ENCODE assay signal across 8 cellular contexts in the genomic region with DNA sequence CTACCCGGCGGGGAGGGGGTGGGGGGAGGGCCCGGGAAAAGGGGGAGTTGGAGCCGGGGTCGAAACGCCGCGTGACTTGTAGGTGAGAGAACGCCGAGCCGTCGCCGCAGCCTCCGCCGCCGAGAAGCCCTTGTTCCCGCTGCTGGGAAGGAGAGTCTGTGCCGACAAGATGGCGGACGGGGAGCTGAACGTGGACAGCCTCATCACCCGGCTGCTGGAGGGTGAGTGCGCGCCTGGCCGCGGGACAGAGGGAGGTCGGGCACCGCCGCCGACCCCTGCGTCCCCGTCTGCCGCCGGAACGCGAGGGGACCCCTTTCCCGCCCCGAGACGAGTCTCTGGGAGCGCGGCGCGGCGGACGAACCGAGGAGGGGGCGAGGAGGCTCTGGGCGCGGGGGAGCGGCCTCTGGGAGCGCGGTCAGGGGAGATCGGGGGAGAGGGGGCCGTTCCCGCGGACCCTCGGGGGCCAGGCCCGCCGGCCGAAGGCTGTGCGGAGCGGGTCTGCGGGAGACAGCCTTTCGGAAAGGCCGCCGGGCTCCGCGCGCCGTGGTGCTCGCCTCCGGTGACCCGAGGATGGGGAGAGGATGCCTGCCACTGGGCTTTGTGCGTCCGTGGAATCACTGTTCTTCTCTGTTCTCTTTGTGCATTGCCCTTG. TPM values are rescaled to one million over a fixed set of nuclear protein-coding genes. Genes with fewer than 3 reads are reported as not detected.
A peak's percentile ranks its signal among the peaks of the same experiment; 100 is the strongest.
DNase-seq lines count a peak whose midpoint lies in the region; ATAC-seq and TF ChIP-seq lines count a peak whose summit lies in the region.

No MANE protein-coding gene starts in this region.

- peak; percentile 55 for ATAC-seq in Right ventricle myocardium superior (ENCODE audit: poor library complexity)

- peak overlapping the region; percentile 98 for H3K27ac ChIP-seq in HEK293 (ENCODE audit: extremely low read depth, low read depth, low read length)
- peak overlapping the region; percentile 97 for H3K27ac ChIP-seq in parathyroid adenoma

- H2AFZ ChIP-seq in parathyroid adenoma, result peak overlapping the region; percentile 82

- POLR2A ChIA-PET in HEK293 (lab: Yijun Ruan, JAX), result interaction anchor here (0.6 to 1.4 kb wide), 17 partner anchors 10 to 1573 kb away, joined by 3 to 23 read pairs (median 4); partner anchors contain the start of gene SPDYA

- peak overlapping the region; percentile 51 for H3K9ac ChIP-seq in parathyroid adenoma

- H3K9me3 ChIP-seq in HEK293 (ENCODE audit: control insufficient read depth, insufficient read depth, low read depth, low read length) (no peaks in the 10 kb centered on the region), parathyroid adenoma (ENCODE audit: control insufficient read depth, low read length) (no peaks in the 10 kb centered on the region)

- intact Hi-C loops in Right ventricle myocardium superior (cut with DNase I), result loop anchor here (5.0 to 10.0 kb wide), 3 partner anchors 70 to 160 kb away; no protein-coding TSS in a partner anchor

- H3K4me1 ChIP-seq in HEK293 (ENCODE audit: control insufficient read depth, insufficient read depth, low read length) (peaks cover 18% of the 10 kb centered on the region), parathyroid adenoma (peaks cover 40% of the 10 kb centered on the region)

- peak overlapping the region; percentile 60 for H3K4me2 ChIP-seq in parathyroid adenoma (ENCODE audit: low read length)

- CTCF ChIA-PET in HEK293 (lab: Yijun Ruan, JAX), result interaction anchor here (0.5 to 2.4 kb wide), 9 partner anchors 9 to 291 kb away, joined by 3 to 19 read pairs (median 3); no protein-coding TSS in a partner anchor

- peaks cover 34% of the 10 kb centered on the region for H3K79me2 ChIP-seq in parathyroid adenoma

- peak overlapping the region; percentile 97 for H3K4me3 ChIP-seq in HEK293 (ENCODE audit: low read depth, low read length)
- H3K4me3 ChIP-seq in parathyroid adenoma (ENCODE audit: low read depth, low read length), result peak overlapping the region; percentile 73

- H3K27me3 ChIP-seq in parathyroid adenoma (ENCODE audit: control insufficient read depth, insufficient read depth, low read length), result no peaks in the 10 kb centered on the region

- TF ChIP-seq CTCF in HEK293 (tag by site-specific recombination; IDR thresholded peaks at IDR 0.05), result no peak
- TF ChIP-seq CTCF in parathyroid adenoma (IDR thresholded peaks at IDR 0.05), result no peak

- DNase-seq in activated T-cell treated with anti-CD3 and anti-CD28 coated beads for 1 hour (ENCODE audit: low read depth) (peak; percentile 27), NCI-H146 treated with DMSO at 0.1 percent for 48 hours (lab: John Stamatoyannopoulos, UW; ENCODE audit: unreplicated experiment) (peak; percentile 13), Right ventricle myocardium superior (no peak), HCEC 1CT (no peak)
- no peak for DNase-seq in activated T-cell treated with anti-CD3 and anti-CD28 coated beads, Interleukin-2, amount 50 U/mL, for 1 hour
- DNase-seq in activated effector memory CD4-positive, alpha-beta T cell treated with anti-CD3 and anti-CD28 coated beads, Interleukin-2, amount 50 U/mL, for 16 hours, result peak; percentile 79

- H3K36me3 ChIP-seq in HEK293 (ENCODE audit: control insufficient read depth in 2 of 2, insufficient read depth in 1 of 2, low read length in 2 of 2) (no peaks in the 10 kb centered on the region), parathyroid adenoma (ENCODE audit: control insufficient read depth, insufficient read depth, low read length) (no peaks in the 10 kb centered on the region)

TF ChIP-seq in HEK293, 187 proteins besides CTCF, POLR2A, EP300 and RAD21 (continues in another document):
- TF ChIP-seq ZNF335 (tag by site-specific recombination; conservative IDR thresholded peaks at IDR 0.05) (peak; percentile 58), ZEB2 (tag by site-specific recombination; IDR thresholded peaks at IDR 0.05) (0 out of 2 replicates have a peak, but pooled peaks have one; percentile 30), ZBTB26 (tag by site-specific recombination; optimal IDR thresholded peaks at IDR 0.05) (peak; percentile 91), ZNF585B (tag by site-specific recombination; IDR thresholded peaks at IDR 0.05) (0 out of 2 replicates have a peak, but pooled peaks have one; percentile 4), ZBTB17 (tag by site-specific recombination; IDR thresholded peaks at IDR 0.05) (peak; percentile 80), OSR2 (tag by site-specific recombination; IDR thresholded peaks at IDR 0.05) (no peak), ZNF843 (tag by site-specific recombination; IDR thresholded peaks at IDR 0.05) (peak; percentile 28; the same call in 1 of the 2 replicates), ZNF76 (tag by site-specific recombination; IDR thresholded peaks at IDR 0.05; ENCODE audit: borderline replicate concordance, low read depth) (peak; percentile 52; the same call in 1 of the 2 replicates), YY1 (tag by site-specific recombination; IDR thresholded peaks at IDR 0.05) (peak; percentile 79; the same call in 1 of the 2 replicates), ZNF394 (tag by site-specific recombination; IDR thresholded peaks at IDR 0.05; ENCODE audit: borderline replicate concordance) (peak; percentile 43; the same call in 1 of the 2 replicates)
- TF ChIP-seq, protein P1, sequence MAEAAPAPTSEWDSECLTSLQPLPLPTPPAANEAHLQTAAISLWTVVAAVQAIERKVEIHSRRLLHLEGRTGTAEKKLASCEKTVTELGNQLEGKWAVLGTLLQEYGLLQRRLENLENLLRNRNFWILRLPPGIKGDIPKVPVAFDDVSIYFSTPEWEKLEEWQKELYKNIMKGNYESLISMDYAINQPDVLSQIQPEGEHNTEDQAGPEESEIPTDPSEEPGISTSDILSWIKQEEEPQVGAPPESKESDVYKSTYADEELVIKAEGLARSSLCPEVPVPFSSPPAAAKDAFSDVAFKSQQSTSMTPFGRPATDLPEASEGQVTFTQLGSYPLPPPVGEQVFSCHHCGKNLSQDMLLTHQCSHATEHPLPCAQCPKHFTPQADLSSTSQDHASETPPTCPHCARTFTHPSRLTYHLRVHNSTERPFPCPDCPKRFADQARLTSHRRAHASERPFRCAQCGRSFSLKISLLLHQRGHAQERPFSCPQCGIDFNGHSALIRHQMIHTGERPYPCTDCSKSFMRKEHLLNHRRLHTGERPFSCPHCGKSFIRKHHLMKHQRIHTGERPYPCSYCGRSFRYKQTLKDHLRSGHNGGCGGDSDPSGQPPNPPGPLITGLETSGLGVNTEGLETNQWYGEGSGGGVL (tag by site-specific recombination; IDR thresholded peaks at IDR 0.05), result peak; percentile 75
- TF ChIP-seq, protein P2, sequence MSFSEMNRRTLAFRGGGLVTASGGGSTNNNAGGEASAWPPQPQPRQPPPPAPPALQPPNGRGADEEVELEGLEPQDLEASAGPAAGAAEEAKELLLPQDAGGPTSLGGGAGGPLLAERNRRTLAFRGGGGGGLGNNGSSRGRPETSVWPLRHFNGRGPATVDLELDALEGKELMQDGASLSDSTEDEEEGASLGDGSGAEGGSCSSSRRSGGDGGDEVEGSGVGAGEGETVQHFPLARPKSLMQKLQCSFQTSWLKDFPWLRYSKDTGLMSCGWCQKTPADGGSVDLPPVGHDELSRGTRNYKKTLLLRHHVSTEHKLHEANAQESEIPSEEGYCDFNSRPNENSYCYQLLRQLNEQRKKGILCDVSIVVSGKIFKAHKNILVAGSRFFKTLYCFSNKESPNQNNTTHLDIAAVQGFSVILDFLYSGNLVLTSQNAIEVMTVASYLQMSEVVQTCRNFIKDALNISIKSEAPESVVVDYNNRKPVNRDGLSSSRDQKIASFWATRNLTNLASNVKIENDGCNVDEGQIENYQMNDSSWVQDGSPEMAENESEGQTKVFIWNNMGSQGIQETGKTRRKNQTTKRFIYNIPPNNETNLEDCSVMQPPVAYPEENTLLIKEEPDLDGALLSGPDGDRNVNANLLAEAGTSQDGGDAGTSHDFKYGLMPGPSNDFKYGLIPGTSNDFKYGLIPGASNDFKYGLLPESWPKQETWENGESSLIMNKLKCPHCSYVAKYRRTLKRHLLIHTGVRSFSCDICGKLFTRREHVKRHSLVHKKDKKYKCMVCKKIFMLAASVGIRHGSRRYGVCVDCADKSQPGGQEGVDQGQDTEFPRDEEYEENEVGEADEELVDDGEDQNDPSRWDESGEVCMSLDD (tag by site-specific recombination; IDR thresholded peaks at IDR 0.05), result peak; percentile 55; the same call in 1 of the 2 replicates
- TF ChIP-seq, protein P3, sequence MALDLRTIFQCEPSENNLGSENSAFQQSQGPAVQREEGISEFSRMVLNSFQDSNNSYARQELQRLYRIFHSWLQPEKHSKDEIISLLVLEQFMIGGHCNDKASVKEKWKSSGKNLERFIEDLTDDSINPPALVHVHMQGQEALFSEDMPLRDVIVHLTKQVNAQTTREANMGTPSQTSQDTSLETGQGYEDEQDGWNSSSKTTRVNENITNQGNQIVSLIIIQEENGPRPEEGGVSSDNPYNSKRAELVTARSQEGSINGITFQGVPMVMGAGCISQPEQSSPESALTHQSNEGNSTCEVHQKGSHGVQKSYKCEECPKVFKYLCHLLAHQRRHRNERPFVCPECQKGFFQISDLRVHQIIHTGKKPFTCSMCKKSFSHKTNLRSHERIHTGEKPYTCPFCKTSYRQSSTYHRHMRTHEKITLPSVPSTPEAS (tag by site-specific recombination; IDR thresholded peaks at IDR 0.05), result peak; percentile 5

RNA-seq across cellular contexts. Expression of gene PPP1CB, which starts 0.5 kb away (rescaled TPM):
- total RNA-seq in Right ventricle myocardium superior, result 429 TPM

RNA-seq across cellular contexts. Expression of gene SPDYA, which starts 58.6 kb away (rescaled TPM):
- total RNA-seq in Right ventricle myocardium superior, result 0.24 TPM

Comparison
In these comparisons a context has a peak if more than half of its experiments do, and no peak if none do; other contexts are left out.
1. DNase-seq: peak in activated T-cell treated with anti-CD3 and anti-CD28 coated beads for 1 hour (single experiment), NCI-H146 treated with DMSO at 0.1 percent for 48 hours (single experiment) and activated effector memory CD4-positive, alpha-beta T cell treated with anti-CD3 and anti-CD28 coated beads, Interleukin-2, amount 50 U/mL, for 16 hours (single experiment); none in activated T-cell treated with anti-CD3 and anti-CD28 coated beads, Interleukin-2, amount 50 U/mL, for 1 hour (single experiment), Right ventricle myocardium superior (single experiment) and HCEC 1CT (single experiment).